ENCODE assay signal across 9 cellular contexts in genomic region chr1:58162952-58163550, GRCh38.
DNase-seq lines count a peak whose midpoint lies in the region; ATAC-seq and TF ChIP-seq lines count a peak whose summit lies in the region.
"Had no signal": no experiment of that assay in that cellular context is flagged by ENCODE, and none has a peak within 500 bp of the region (broad histone marks: within the 10 kb centered on the region; RNA-seq: fewer than 3 reads in every experiment).

No MANE protein-coding gene starts in this region.

- H3K4me1 Mint-ChIP-seq in activated CD8-positive, alpha-beta T cell treated with anti-CD3 and anti-CD28 coated beads for 36 hours (ENCODE audit: low read depth): no peaks in the 10 kb centered on the region
- H3K4me1 Mint-ChIP-seq in activated T-helper 17 cell treated with anti-CD3 and anti-CD28 coated beads, Interleukin-2, amount 50 U/mL, for 72 hours: no peaks in the 10 kb centered on the region
- H3K4me1 Mint-ChIP-seq: memory B cell had no signal

- no peaks in the 10 kb centered on the region for H3K36me3 ChIP-seq in BJ (ENCODE audit: control insufficient read depth, insufficient read depth, low read length)
- no peaks in the 10 kb centered on the region for H3K36me3 ChIP-seq in heart left ventricle
- no peaks in the 10 kb centered on the region for H3K36me3 ChIP-seq in psoas muscle (ENCODE audit: insufficient read depth in 1 of 2, low read depth in 1 of 2)

- TF ChIP-seq CTCF in BJ (IDR thresholded peaks at IDR 0.05; ENCODE audit: insufficient read depth, low read depth, low read length) (peak; percentile 94), heart left ventricle (IDR thresholded peaks at IDR 0.05) (peak; percentile 77 to 92 (median 86)), psoas muscle (IDR thresholded peaks at IDR 0.05) (peak; percentile 80)
- peak; percentile 52 for TF ChIP-seq CTCF in activated CD8-positive, alpha-beta T cell treated with anti-CD3 and anti-CD28 coated beads for 36 hours (IDR thresholded peaks at IDR 0.05)

- no peak overlapping the region for H3K27ac Mint-ChIP-seq in activated CD8-positive, alpha-beta T cell treated with anti-CD3 and anti-CD28 coated beads for 36 hours
- H3K27ac Mint-ChIP-seq in activated T-helper 17 cell treated with anti-CD3 and anti-CD28 coated beads, Interleukin-2, amount 50 U/mL, for 72 hours: no peak overlapping the region
- H3K27ac Mint-ChIP-seq: memory B cell had no signal

- DNase-seq in BJ (ENCODE audit: low read depth) (no peak), NCI-H2107 (lab: John Stamatoyannopoulos, UW) (peak; percentile 58), heart left ventricle (peak in 4 of 5 donors; percentile 64 to 77 (median 64)), psoas muscle (peak; percentile 21 to 58)
- DNase-seq in activated CD8-positive, alpha-beta T cell treated with anti-CD3 and anti-CD28 coated beads for 36 hours: peak; percentile 19

- intact Hi-C loops in activated CD8-positive, alpha-beta T cell treated with anti-CD3 and anti-CD28 coated beads for 36 hours (cut with micrococcal nuclease): no loop called here
- intact Hi-C loops in heart left ventricle (cut with DNase I): loop anchor here in 6 of 10 donors (2.0 to 10.0 kb wide), 6 partner anchors 382 to 1331 kb away; partner anchors contain the start of genes DAB1 (in 2 of the 6) and OMA1 (in 1 of the 6)
- intact Hi-C loops in psoas muscle (cut with DNase I): loop anchor here (5.0 kb wide), 1 partner anchor 1331 kb away; no protein-coding TSS in a partner anchor

- 9 to 16% (median 12%) methylated on average over 9 of the region's 9 CpGs for WGBS in heart left ventricle, 4 donors
- 11 to 22% (median 13%) methylated on average over 9 of the region's 9 CpGs for WGBS in psoas muscle, 3 donors

- POLR2A ChIA-PET in BJ (lab: Charles Lee): no interaction called here
- POLR2A ChIA-PET in activated CD8-positive, alpha-beta T cell treated with anti-CD3 and anti-CD28 coated beads for 36 hours (lab: Charles Lee): no interaction called here

- H3K27me3 ChIP-seq in BJ (ENCODE audit: control insufficient read depth, insufficient read depth, low read length) (no peaks in the 10 kb centered on the region), heart left ventricle (no peaks in the 10 kb centered on the region), psoas muscle (ENCODE audit: insufficient read depth in 3 of 3, low read length in 2 of 3) (no peaks in the 10 kb centered on the region)

- TF ChIP-seq POLR2A in heart left ventricle (IDR thresholded peaks at IDR 0.05): no peak

- H3K36me3 Mint-ChIP-seq in activated CD8-positive, alpha-beta T cell treated with anti-CD3 and anti-CD28 coated beads for 36 hours (ENCODE audit: low read depth): no peaks in the 10 kb centered on the region
- H3K36me3 Mint-ChIP-seq in activated T-helper 17 cell treated with anti-CD3 and anti-CD28 coated beads, Interleukin-2, amount 50 U/mL, for 72 hours (ENCODE audit: low read depth): no peaks in the 10 kb centered on the region
- H3K36me3 Mint-ChIP-seq: memory B cell had no signal

- H3K27me3 Mint-ChIP-seq in activated CD8-positive, alpha-beta T cell treated with anti-CD3 and anti-CD28 coated beads for 36 hours: no peaks in the 10 kb centered on the region
- H3K27me3 Mint-ChIP-seq in activated T-helper 17 cell treated with anti-CD3 and anti-CD28 coated beads, Interleukin-2, amount 50 U/mL, for 72 hours: no peaks in the 10 kb centered on the region
- H3K27me3 Mint-ChIP-seq: memory B cell had no signal

- no peak overlapping the region for H3K4me3 Mint-ChIP-seq in activated CD8-positive, alpha-beta T cell treated with anti-CD3 and anti-CD28 coated beads for 36 hours
- H3K4me3 Mint-ChIP-seq in activated T-helper 17 cell treated with anti-CD3 and anti-CD28 coated beads, Interleukin-2, amount 50 U/mL, for 72 hours: no peak overlapping the region
- H3K4me3 Mint-ChIP-seq: memory B cell had no signal

- ATAC-seq in GM19372 (IDR thresholded peaks at IDR 0.05; ENCODE audit: low read depth, unreplicated experiment) (peak; percentile 57), heart left ventricle (peak; percentile 71 to 95 (median 91)), psoas muscle (peak; percentile 79 to 97 (median 90)), HG03025 (IDR thresholded peaks at IDR 0.05; ENCODE audit: low FRiP score, unreplicated experiment) (no peak)
- ATAC-seq in activated CD8-positive, alpha-beta T cell treated with anti-CD3 and anti-CD28 coated beads for 36 hours: no peak
- no peak for ATAC-seq in activated T-helper 17 cell treated with anti-CD3 and anti-CD28 coated beads, Interleukin-2, amount 50 U/mL, for 72 hours (replicated peaks)

- CTCF ChIA-PET in BJ (lab: Yijun Ruan, JAX): interaction anchor here (0.6 to 2.1 kb wide), 7 partner anchors 9 to 1332 kb away, joined by 3 to 12 read pairs (median 4); no protein-coding TSS in a partner anchor
- CTCF ChIA-PET in activated CD8-positive, alpha-beta T cell treated with anti-CD3 and anti-CD28 coated beads for 36 hours (lab: Charles Lee): no interaction called here

- H3K4me3 ChIP-seq in BJ (ENCODE audit: low read depth, low read length) (no peak overlapping the region), heart left ventricle (no peak overlapping the region), psoas muscle (no peak overlapping the region)

- peaks cover 0 to 6% (median 1%) of the 10 kb centered on the region in 12 donors for H3K4me1 ChIP-seq in heart left ventricle
- peaks cover 5% of the 10 kb centered on the region for H3K4me1 ChIP-seq in psoas muscle

- peaks cover 0 to 9% (median 0%) of the 10 kb centered on the region in 12 donors for H3K9me3 ChIP-seq in heart left ventricle
- H3K9me3 ChIP-seq in psoas muscle: no peaks in the 10 kb centered on the region

- no peaks in the 10 kb centered on the region for H3K9me3 Mint-ChIP-seq in activated CD8-positive, alpha-beta T cell treated with anti-CD3 and anti-CD28 coated beads for 36 hours
- no peaks in the 10 kb centered on the region for H3K9me3 Mint-ChIP-seq in activated T-helper 17 cell treated with anti-CD3 and anti-CD28 coated beads, Interleukin-2, amount 50 U/mL, for 72 hours
- H3K9me3 Mint-ChIP-seq: memory B cell had no signal

- H3K27ac ChIP-seq in heart left ventricle (peak overlapping the region in 2 of 12 donors; percentile 25 to 46), psoas muscle (no peak overlapping the region)

Comparison
In these comparisons a context has a peak if more than half of its experiments do, and no peak if none do; other contexts are left out.
1. ATAC-seq: peak in GM19372 (single experiment), heart left ventricle (4 of 4) and psoas muscle (4 of 4); none in activated CD8-positive, alpha-beta T cell treated with anti-CD3 and anti-CD28 coated beads for 36 hours (single experiment), HG03025 (single experiment) and activated T-helper 17 cell treated with anti-CD3 and anti-CD28 coated beads, Interleukin-2, amount 50 U/mL, for 72 hours (single experiment).
2. Peak in every context shown above with its lines, with median percentiles within 50 percentile points of each other: CTCF ChIP-seq.